ENCODE assay signal across 11 cellular contexts in the genomic region with DNA sequence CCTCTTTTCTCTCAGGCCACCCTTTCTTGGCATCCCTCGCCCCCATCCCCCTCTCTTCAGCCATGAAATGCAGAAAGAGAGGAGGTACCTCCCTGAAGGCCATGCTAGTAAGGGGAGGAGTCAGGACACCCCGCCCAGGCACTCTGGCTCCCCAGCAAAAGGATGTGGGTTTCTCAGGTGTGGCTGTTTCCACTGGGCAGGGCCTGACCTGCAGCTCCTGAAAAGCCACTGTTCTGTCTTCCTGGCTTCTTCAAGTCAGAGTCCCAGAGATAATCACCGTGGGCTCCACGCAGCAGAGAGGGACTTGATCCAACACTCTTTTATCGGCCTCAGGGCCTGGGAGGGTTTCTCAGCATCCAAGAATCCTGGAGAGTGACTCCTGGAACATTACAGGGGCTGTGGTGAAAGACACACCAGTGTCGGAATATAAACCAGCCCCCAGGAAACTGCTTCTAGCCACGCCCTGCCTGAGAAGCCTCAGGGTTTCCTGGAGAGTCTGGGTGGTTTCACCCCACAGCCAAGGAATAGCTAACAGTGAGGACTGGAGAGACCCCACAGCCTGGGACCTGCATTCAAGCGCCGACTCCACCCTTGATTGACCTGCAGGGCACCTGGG. TPM values are rescaled to one million over a fixed set of nuclear protein-coding genes. Genes with fewer than 3 reads are reported as not detected.
A peak's percentile ranks its signal among the peaks of the same experiment; 100 is the strongest.
DNase-seq lines count a peak whose midpoint lies in the region; ATAC-seq and TF ChIP-seq lines count a peak whose summit lies in the region.
"Had no signal": no experiment of that assay in that cellular context is flagged by ENCODE, and none has a peak within 500 bp of the region (broad histone marks: within the 10 kb centered on the region; RNA-seq: fewer than 3 reads in every experiment).

No MANE protein-coding gene starts in this region.

- peak overlapping the region; percentile 70 to 90 for H3K27ac Mint-ChIP-seq in activated naive CD4-positive, alpha-beta T cell treated with anti-CD3 and anti-CD28 coated beads, Interleukin-2, amount 50 U/mL, for 72 hours
- H3K27ac Mint-ChIP-seq: nephron progenitor cell had no signal

- no peak for TF ChIP-seq POLR2A in GM18505 (IDR thresholded peaks at IDR 0.05; ENCODE audit: borderline replicate concordance, extremely low read depth, insufficient read depth, insufficient read length)

- ATAC-seq in activated naive CD4-positive, alpha-beta T cell treated with anti-CD3 and anti-CD28 coated beads, Interleukin-2, amount 50 U/mL, for 72 hours: peak; percentile 87 to 96
- ATAC-seq in HG03378 (IDR thresholded peaks at IDR 0.05; ENCODE audit: unreplicated experiment): no peak
- ATAC-seq in GM18505 (IDR thresholded peaks at IDR 0.05; ENCODE audit: unreplicated experiment): no peak
- ATAC-seq: gastrocnemius medialis had no signal

- H3K27ac ChIP-seq in substantia nigra (ENCODE audit: low read depth, low read length, poor library complexity, severe bottlenecking): no peak overlapping the region
- H3K27ac ChIP-seq: gastrocnemius medialis had no signal

- DNase-seq in ELR (ENCODE audit: low read depth) (peak; percentile 50), UCSD-AML1 (lab: John Stamatoyannopoulos, UW; ENCODE audit: unreplicated experiment) (peak; percentile 78), NCI-H2171 (lab: John Stamatoyannopoulos, UW) (no peak), substantia nigra (lab: John Stamatoyannopoulos, UW) (no peak)
- peak; percentile 34 to 63 for DNase-seq in activated naive CD4-positive, alpha-beta T cell treated with anti-CD3 and anti-CD28 coated beads, Interleukin-2, amount 50 U/mL, for 72 hours (ENCODE audit: low spot score in 2 of 2)
- DNase-seq in stimulated activated CD4-positive, alpha-beta T cell treated with anti-CD3 and anti-CD28 coated beads, Interleukin-12 subunit alpha, Interleukin-12 subunit beta, amount 100 ng/mL, for 4 hours: peak; percentile 21
- DNase-seq: amygdala, gastrocnemius medialis, nephron progenitor cell had no signal

- no peaks in the 10 kb centered on the region for H3K36me3 Mint-ChIP-seq in activated naive CD4-positive, alpha-beta T cell treated with anti-CD3 and anti-CD28 coated beads, Interleukin-2, amount 50 U/mL, for 72 hours

- no peaks in the 10 kb centered on the region for H3K9me3 Mint-ChIP-seq in activated naive CD4-positive, alpha-beta T cell treated with anti-CD3 and anti-CD28 coated beads, Interleukin-2, amount 50 U/mL, for 72 hours
- H3K9me3 Mint-ChIP-seq: nephron progenitor cell had no signal

RNA-seq across cellular contexts. Expression of a gene that starts 45.7 kb away (rescaled TPM):
- 1 to 10 TPM; 2.3 to 3.6 TPM for total RNA-seq in activated naive CD4-positive, alpha-beta T cell treated with anti-CD3 and anti-CD28 coated beads, Interleukin-2, amount 50 U/mL, for 72 hours

Comparison
In these comparisons a context has a peak if more than half of its experiments do, and no peak if none do; other contexts are left out.
1. DNase-seq: peak in ELR (single experiment), UCSD-AML1 (single experiment), activated naive CD4-positive, alpha-beta T cell treated with anti-CD3 and anti-CD28 coated beads, Interleukin-2, amount 50 U/mL, for 72 hours (2 of 2) and stimulated activated CD4-positive, alpha-beta T cell treated with anti-CD3 and anti-CD28 coated beads, Interleukin-12 subunit alpha, Interleukin-12 subunit beta, amount 100 ng/mL, for 4 hours (single experiment); none in NCI-H2171 (single experiment) and substantia nigra (0 of 49).
2. ATAC-seq: peak in activated naive CD4-positive, alpha-beta T cell treated with anti-CD3 and anti-CD28 coated beads, Interleukin-2, amount 50 U/mL, for 72 hours (2 of 2); none in HG03378 (single experiment) and GM18505 (single experiment).